Comparison of ENCODE assay signal across 12 cellular contexts in genomic region chr11:2976289-2977063, GRCh38. TPM values are rescaled to one million over a fixed set of nuclear protein-coding genes. Genes with fewer than 3 reads are reported as not detected.
A peak's percentile ranks its signal among the peaks of the same experiment; 100 is the strongest.
DNase-seq lines count a peak whose midpoint lies in the region; ATAC-seq, FAIRE-seq and TF ChIP-seq lines count a peak whose summit lies in the region.
"Had no signal": no experiment of that assay in that cellular context is flagged by ENCODE, and none has a peak within 500 bp of the region (broad histone marks: within the 10 kb centered on the region; RNA-seq: fewer than 3 reads in every experiment).

No MANE protein-coding gene starts in this region.

- H3K9me3 ChIP-seq in PC-3 (ENCODE audit: low read length), result no peaks in the 10 kb centered on the region
- H3K9me3 ChIP-seq in endodermal cell (ENCODE audit: control insufficient read depth, low read length), result no peaks in the 10 kb centered on the region

- CTCF ChIA-PET in PC-3 (lab: Charles Lee), result interaction anchor here (1.3 kb wide), 1 partner anchor 73 kb away, joined by 8 read pairs; no protein-coding TSS in a partner anchor

- H3K4me3 ChIP-seq in PC-3 (ENCODE audit: low read length) (no peak overlapping the region), endodermal cell (ENCODE audit: low read length) (no peak overlapping the region)

- H3K9ac ChIP-seq in PC-3 (ENCODE audit: low read length), result no peak overlapping the region
- H3K9ac ChIP-seq in endodermal cell (ENCODE audit: extremely low read depth, low read length, poor library complexity, severe bottlenecking), result no peak overlapping the region

- intact Hi-C loops in PC-3 (cut with micrococcal nuclease), result no loop called here

- FAIRE-seq in H54 (lab: Jason Lieb, UNC), result no peak
- FAIRE-seq: D721Med had no signal

- TF ChIP-seq POLR2A in H54 (IDR thresholded peaks at IDR 0.05; ENCODE audit: low read depth, low read length), result no peak

- peaks cover 18% of the 10 kb centered on the region; the same call in 1 of the 2 replicates for H4K20me1 ChIP-seq in PC-3 (ENCODE audit: low read length)

- peaks cover 57% of the 10 kb centered on the region for H3K4me1 Mint-ChIP-seq in activated naive CD8-positive, alpha-beta T cell (ENCODE audit: low read depth)
- H3K4me1 Mint-ChIP-seq in activated naive CD8-positive, alpha-beta T cell treated with anti-CD3 and anti-CD28 coated beads, Interleukin-2, amount 50 U/mL, for 24 hours, result peaks cover 38% of the 10 kb centered on the region
- peaks cover 5% of the 10 kb centered on the region for H3K4me1 Mint-ChIP-seq in endodermal cell

- H3K36me3 ChIP-seq in PC-3 (ENCODE audit: low read depth, low read length), result peaks cover 69% of the 10 kb centered on the region
- peaks cover 88% of the 10 kb centered on the region for H3K36me3 ChIP-seq in endodermal cell (ENCODE audit: control insufficient read depth, insufficient read depth, low read length)

- H3K36me3 Mint-ChIP-seq in activated naive CD8-positive, alpha-beta T cell, result peaks cover 5% of the 10 kb centered on the region
- H3K36me3 Mint-ChIP-seq in activated naive CD8-positive, alpha-beta T cell treated with anti-CD3 and anti-CD28 coated beads, Interleukin-2, amount 50 U/mL, for 24 hours (ENCODE audit: low read depth), result peaks cover 57% of the 10 kb centered on the region
- peaks cover 67% of the 10 kb centered on the region for H3K36me3 Mint-ChIP-seq in endodermal cell (ENCODE audit: low read depth)

- H3K79me2 ChIP-seq in PC-3 (ENCODE audit: low read length), result peaks cover 77% of the 10 kb centered on the region

- H3K27ac ChIP-seq in PC-3 (ENCODE audit: low read length), result no peak overlapping the region
- H3K27ac ChIP-seq in endodermal cell (ENCODE audit: low read depth, low read length), result no peak overlapping the region
- peak overlapping the region; percentile 28 for H3K27ac ChIP-seq in substantia nigra (ENCODE audit: low read depth, low read length, poor library complexity, severe bottlenecking)

- H3K4me1 ChIP-seq in PC-3 (ENCODE audit: insufficient read depth, low read length) (no peaks in the 10 kb centered on the region), endodermal cell (ENCODE audit: control insufficient read depth, insufficient read depth, low read length) (no peaks in the 10 kb centered on the region)

- ATAC-seq in activated naive CD8-positive, alpha-beta T cell treated with anti-CD3 and anti-CD28 coated beads, Interleukin-2, amount 50 U/mL, for 24 hours, result no peak
- peak; percentile 36 for ATAC-seq in PC-3
- no peak for ATAC-seq in left lobe of liver

- POLR2A ChIA-PET in PC-3 (lab: Charles Lee; ENCODE audit: unreplicated experiment), result no interaction called here

- no peak overlapping the region for H3K4me2 ChIP-seq in PC-3 (ENCODE audit: low read length)

- peak overlapping the region; percentile 74 for H3K27ac Mint-ChIP-seq in activated naive CD8-positive, alpha-beta T cell
- no peak overlapping the region for H3K27ac Mint-ChIP-seq in activated naive CD8-positive, alpha-beta T cell treated with anti-CD3 and anti-CD28 coated beads, Interleukin-2, amount 50 U/mL, for 24 hours
- peak overlapping the region; percentile 37 for H3K27ac Mint-ChIP-seq in endodermal cell

- H3K27me3 ChIP-seq in PC-3 (ENCODE audit: low read length), result no peaks in the 10 kb centered on the region
- no peaks in the 10 kb centered on the region for H3K27me3 ChIP-seq in endodermal cell (ENCODE audit: control insufficient read depth, insufficient read depth, low read length, poor library complexity, severe bottlenecking)

- no peaks in the 10 kb centered on the region for H3K9me2 ChIP-seq in PC-3 (replicated peaks; ENCODE audit: low read length)

- 95 to 100% methylated on average over 2 to 6 of the region's 6 CpGs for WGBS in endodermal cell (ENCODE audit: insufficient coverage in 1 of 2, insufficient read length in 1 of 2), 2 experiments

- no peaks in the 10 kb centered on the region for H3K9me3 Mint-ChIP-seq in activated naive CD8-positive, alpha-beta T cell (ENCODE audit: low read depth)
- no peaks in the 10 kb centered on the region for H3K9me3 Mint-ChIP-seq in activated naive CD8-positive, alpha-beta T cell treated with anti-CD3 and anti-CD28 coated beads, Interleukin-2, amount 50 U/mL, for 24 hours
- no peaks in the 10 kb centered on the region for H3K9me3 Mint-ChIP-seq in endodermal cell
- H3K9me3 Mint-ChIP-seq: central memory CD8-positive, alpha-beta T cell; HFFc6 had no signal

- no peaks in the 10 kb centered on the region for H3K27me3 Mint-ChIP-seq in activated naive CD8-positive, alpha-beta T cell
- H3K27me3 Mint-ChIP-seq in activated naive CD8-positive, alpha-beta T cell treated with anti-CD3 and anti-CD28 coated beads, Interleukin-2, amount 50 U/mL, for 24 hours, result no peaks in the 10 kb centered on the region
- H3K27me3 Mint-ChIP-seq in endodermal cell (ENCODE audit: insufficient read depth), result no peaks in the 10 kb centered on the region
- H3K27me3 Mint-ChIP-seq: central memory CD8-positive, alpha-beta T cell had no signal

- no TSS peak for BruUV-seq in PC-3 (replicated peaks; lab: Mats Ljungman, UMichigan)

- H3F3A ChIP-seq in PC-3 (ENCODE audit: low read length, unreplicated experiment), result no peaks in the 10 kb centered on the region

- no peak for TF ChIP-seq CTCF in PC-3 (conservative IDR thresholded peaks at IDR 0.05; ENCODE audit: low read depth, low read length)
- no peak for TF ChIP-seq CTCF in endodermal cell (conservative IDR thresholded peaks at IDR 0.05)

- H2AFZ ChIP-seq in PC-3 (ENCODE audit: low read length), result no peak overlapping the region

- H3K4me3 Mint-ChIP-seq in activated naive CD8-positive, alpha-beta T cell, result no peak overlapping the region
- H3K4me3 Mint-ChIP-seq in activated naive CD8-positive, alpha-beta T cell treated with anti-CD3 and anti-CD28 coated beads, Interleukin-2, amount 50 U/mL, for 24 hours, result no peak overlapping the region
- H3K4me3 Mint-ChIP-seq in endodermal cell, result no peak overlapping the region
- H3K4me3 Mint-ChIP-seq: central memory CD8-positive, alpha-beta T cell; HFFc6 had no signal

- no peak for DNase-seq in activated naive CD8-positive, alpha-beta T cell treated with anti-CD3 and anti-CD28 coated beads, Interleukin-2, amount 50 U/mL, for 24 hours
- no peak for DNase-seq in PC-3
- DNase-seq in endodermal cell, result no peak
- DNase-seq in substantia nigra (lab: John Stamatoyannopoulos, UW), result no peak
- no peak for DNase-seq in left lobe of liver (ENCODE audit: low spot score)
- no peak for DNase-seq in H54 (ENCODE audit: insufficient read length, low spot score)
- DNase-seq: NCI-H2227 treated with DMSO at 0.1 percent for 48 hours had no signal

RNA-seq across cellular contexts. Expression of gene NAP1L4, which starts 15.7 kb away (rescaled TPM):
- total RNA-seq in PC-3 (2014; rRNA removed), result 115 and 160 TPM in 2 replicates
- total RNA-seq in endodermal cell, result 100 to 1,000 TPM; 198 to 206 TPM
- 171 TPM for polyA plus RNA-seq in endodermal cell (2013, experiment 1 of 2)
- 165 TPM for polyA plus RNA-seq in endodermal cell (2013, experiment 2 of 2)
- 42.2 TPM for total RNA-seq in left lobe of liver

RNA-seq across cellular contexts. Expression of gene PHLDA2, which starts 47.3 kb away (rescaled TPM):
- total RNA-seq in PC-3 (2014; rRNA removed), result 101 and 110 TPM in 2 replicates
- 1 to 10 TPM; 3.0 to 5.1 TPM for total RNA-seq in endodermal cell
- 4.5 TPM for polyA plus RNA-seq in endodermal cell (2013, experiment 1 of 2)
- polyA plus RNA-seq in endodermal cell (2013, experiment 2 of 2), result 5.4 TPM
- 1.3 TPM for total RNA-seq in left lobe of liver
- polyA plus RNA-seq: neural cell had no signal

Comparison
In these comparisons a context has a peak if more than half of its experiments do, and no peak if none do; other contexts are left out.
1. RNA of gene PHLDA2, which starts 47.3 kb away (total RNA-seq): 101 to 110 TPM in PC-3; 3.0 to 5.1 TPM in endodermal cell and 1.3 TPM in left lobe of liver (single experiment); every median in the first group is over 10 times any median in the second.